ENCODE assay signal across 28 cellular contexts in the genomic region with DNA sequence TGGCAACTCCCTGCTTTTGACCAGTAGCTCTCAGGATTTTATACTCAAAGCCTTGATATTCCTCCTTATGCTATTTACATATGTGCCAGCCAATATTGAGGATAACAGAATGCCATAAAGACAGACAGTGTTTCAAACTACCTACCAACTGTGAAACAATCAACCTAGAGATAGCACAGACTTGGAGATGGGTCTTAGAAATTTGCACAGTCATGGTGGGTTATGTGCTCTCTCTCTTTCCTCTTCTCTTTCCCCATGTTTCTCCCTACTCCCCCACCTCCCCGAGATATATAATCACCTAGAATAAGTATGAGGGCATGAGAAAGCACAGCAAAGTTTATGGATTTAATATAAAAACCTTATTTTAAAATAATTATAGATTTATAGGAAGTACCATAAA. TPM values are rescaled to one million over a fixed set of nuclear protein-coding genes. Genes with fewer than 3 reads are reported as not detected.
"Had no signal": no experiment of that assay in that cellular context is flagged by ENCODE, and none has a peak within 500 bp of the region (broad histone marks: within the 10 kb centered on the region; RNA-seq: fewer than 3 reads in every experiment).

No MANE protein-coding gene starts in this region.

- H3K27me3 Mint-ChIP-seq: naive B cell had no signal

- H3K36me3 Mint-ChIP-seq: mesothelial cell of epicardium, naive B cell had no signal

- H3K9me3 Mint-ChIP-seq: dendritic cell treated with granulocyte-macrophage colony-stimulating factor and Interleukin-4, amounts not matched to agents 40 ng/mL and 50 ng/mL, for 4 days; effector memory CD8-positive, alpha-beta T cell; endodermal cell had no signal

- H3K27ac Mint-ChIP-seq: dendritic cell treated with granulocyte-macrophage colony-stimulating factor and Interleukin-4, amounts not matched to agents 40 ng/mL and 50 ng/mL, for 4 days; endodermal cell; mesothelial cell of epicardium; naive B cell had no signal

- H3K9me3 ChIP-seq: colonic mucosa, esophagus squamous epithelium, gastrocnemius medialis, heart right ventricle, left lung, lower lobe of right lung, mucosa of descending colon had no signal

- H3K4me3 ChIP-seq: colonic mucosa, esophagus squamous epithelium, gastrocnemius medialis, heart right ventricle, left lung, lower lobe of right lung, mucosa of descending colon had no signal

- H3K4me1 Mint-ChIP-seq: naive B cell had no signal

- H3K4me1 ChIP-seq: colonic mucosa, gastrocnemius medialis had no signal

- DNase-seq: colonic mucosa; cortex of kidney; effector CD8-positive, alpha-beta T cell; effector memory CD8-positive, alpha-beta T cell; endodermal cell; esophagus squamous epithelium; foreskin fibroblast; foreskin melanocyte; gastrocnemius medialis; glutamatergic neuron; head of caudate nucleus; heart right ventricle; left cardiac atrium; left lung; left ventricle myocardium superior; lower lobe of right lung; mesenchymal stem cell; mucosa of descending colon; naive B cell had no signal

- H3K4me3 Mint-ChIP-seq: dendritic cell treated with granulocyte-macrophage colony-stimulating factor and Interleukin-4, amounts not matched to agents 40 ng/mL and 50 ng/mL, for 4 days; effector memory CD8-positive, alpha-beta T cell; endodermal cell; mesothelial cell of epicardium; naive B cell had no signal

- ATAC-seq: effector memory CD8-positive, alpha-beta T cell; esophagus mucosa; gastrocnemius medialis; heart right ventricle; left cardiac atrium; left lung; left ventricle myocardium superior; lower lobe of right lung; mucosa of descending colon had no signal

- FAIRE-seq: endometrium, islet of Langerhans, keratinocyte had no signal

- H3K27ac ChIP-seq: colonic mucosa, epithelial cell of prostate, esophagus squamous epithelium, gastrocnemius medialis, heart right ventricle, left lung, lower lobe of right lung had no signal

- H3K36me3 ChIP-seq: colonic mucosa, esophagus squamous epithelium, gastrocnemius medialis, heart right ventricle, left lung, lower lobe of right lung had no signal

- H3K27me3 ChIP-seq: colonic mucosa, esophagus squamous epithelium, gastrocnemius medialis, heart right ventricle, left lung had no signal

RNA-seq across cellular contexts. Expression of a gene that starts 33.0 kb away (rescaled TPM):
- total RNA-seq: gastrocnemius medialis, glomerular endothelial cell, lung microvascular endothelial cell had no signal
